8 cellular contexts compared by ENCODE assay signal in the genomic region with DNA sequence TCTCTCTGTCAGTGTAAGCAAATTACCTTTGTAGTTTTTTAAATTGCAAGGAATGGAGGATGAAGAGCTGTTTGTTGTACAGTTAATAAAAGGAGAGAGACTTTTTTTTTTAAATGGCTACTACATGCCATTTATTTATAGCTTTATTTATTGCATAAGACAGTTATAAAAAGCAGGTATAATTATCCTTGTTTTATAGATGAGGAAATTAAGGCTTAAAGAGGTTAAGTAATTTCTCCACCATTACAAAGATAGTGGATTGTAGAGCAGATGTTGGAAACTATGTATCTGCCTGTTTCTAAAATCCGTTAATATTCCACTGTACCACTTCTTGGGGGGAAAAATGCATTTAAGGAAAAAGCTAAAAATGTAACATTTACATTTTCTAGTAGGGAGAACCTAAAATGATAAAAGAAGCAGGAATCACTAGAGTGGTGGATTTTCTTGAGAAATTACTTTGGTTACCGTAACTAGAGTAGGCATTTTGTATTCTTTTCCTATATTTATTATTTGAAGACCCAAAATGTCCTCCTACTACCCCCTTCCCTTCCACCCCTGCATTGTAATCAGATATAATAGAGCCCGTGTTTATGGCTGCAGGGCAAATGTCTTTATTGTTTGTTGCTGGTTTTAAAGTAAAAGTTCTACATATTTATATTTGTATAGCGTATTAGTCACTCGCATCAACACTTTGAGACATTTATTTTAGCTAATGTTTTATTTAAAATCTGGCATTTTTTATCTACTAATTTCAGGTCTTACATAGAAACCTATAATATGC. TPM values are rescaled to one million over a fixed set of nuclear protein-coding genes. Genes with fewer than 3 reads are reported as not detected.
DNase-seq lines count a peak whose midpoint lies in the region; ATAC-seq and TF ChIP-seq lines count a peak whose summit lies in the region.
"Had no signal": no experiment of that assay in that cellular context is flagged by ENCODE, and none has a peak within 500 bp of the region (broad histone marks: within the 10 kb centered on the region; RNA-seq: fewer than 3 reads in every experiment).

No MANE protein-coding gene starts in this region.

- H3K9me3 Mint-ChIP-seq in Calu3 (ENCODE audit: low read depth, unreplicated experiment) (no peaks in the 10 kb centered on the region), neural crest cell (no peaks in the 10 kb centered on the region)

- H3K4me2 ChIP-seq in mammary epithelial cell (ENCODE audit: insufficient read depth, low read depth, low read length), result peak overlapping the region; percentile 75

- peak overlapping the region; percentile 63 for H3K27ac Mint-ChIP-seq in Calu3 (ENCODE audit: unreplicated experiment)
- H3K27ac Mint-ChIP-seq in neural crest cell (ENCODE audit: unreplicated experiment), result no peak overlapping the region

- BruUV-seq in Calu3 (replicated peaks; lab: Mats Ljungman, UMichigan) (no TSS peak), mammary epithelial cell (replicated peaks; lab: Mats Ljungman, UMichigan) (no TSS peak)

- dilution Hi-C loops in mammary epithelial cell (cut with HindIII; ENCODE audit: low sequenced_read_pairs), result no loop called here

- H3K27ac ChIP-seq in HUES6 (ENCODE audit: low read depth, low read length) (no peak overlapping the region), mammary epithelial cell (ENCODE audit: insufficient read depth, low read depth, low read length) (no peak overlapping the region)

- H3K4me3 ChIP-seq in HUES6 (ENCODE audit: low read depth, low read length) (peak overlapping the region; percentile 84), mammary epithelial cell (replicated peaks in 1 of 3; ENCODE audit: insufficient read depth in 1 of 3, low read depth in 2 of 3, low read length in 3 of 3) (peak overlapping the region in 1 of 3 experiments; percentile 24)

- H3K27me3 ChIP-seq in HUES6 (ENCODE audit: control insufficient read depth, insufficient read depth, low read length), result no peaks in the 10 kb centered on the region
- no peaks in the 10 kb centered on the region for H3K27me3 ChIP-seq in mammary epithelial cell (ENCODE audit: insufficient read depth, low read length)

- intact Hi-C loops in Calu3 (cut with micrococcal nuclease; ENCODE audit: unreplicated experiment) (no loop called here), mammary epithelial cell (cut with micrococcal nuclease) (no loop called here), posterior cingulate gyrus (cut with DNase I) (no loop called here)

- H3K79me2 ChIP-seq in mammary epithelial cell (ENCODE audit: insufficient read depth, low read length), result peaks cover 48% of the 10 kb centered on the region

- H3K27me3 Mint-ChIP-seq in Calu3 (ENCODE audit: unreplicated experiment), result no peaks in the 10 kb centered on the region
- no peaks in the 10 kb centered on the region for H3K27me3 Mint-ChIP-seq in neural crest cell (ENCODE audit: low read depth)

- H3K36me3 ChIP-seq in HUES6 (ENCODE audit: control insufficient read depth, insufficient read depth, low read length) (peaks cover 23% of the 10 kb centered on the region), mammary epithelial cell (ENCODE audit: insufficient read depth, low read length) (peaks cover 3% of the 10 kb centered on the region)

- H3K4me1 ChIP-seq in HUES6 (ENCODE audit: control insufficient read depth, insufficient read depth, low read length), result peaks cover 20% of the 10 kb centered on the region
- peaks cover 17% of the 10 kb centered on the region for H3K4me1 ChIP-seq in mammary epithelial cell (ENCODE audit: insufficient read depth, low read length)

- TF ChIP-seq CTCF in Calu3 (IDR thresholded peaks at IDR 0.05; ENCODE audit: unreplicated experiment) (no peak), mammary epithelial cell (conservative IDR thresholded peaks at IDR 0.05 in 1 of 2, IDR thresholded peaks at IDR 0.05 in 1 of 2; ENCODE audit: extremely low read depth in 1 of 2, insufficient read depth in 1 of 2, low read depth in 1 of 2, low read length in 2 of 2) (no peak), neural crest cell (conservative IDR thresholded peaks at IDR 0.05) (no peak)

- H3K4me1 Mint-ChIP-seq in Calu3 (ENCODE audit: low read depth, unreplicated experiment), result peaks cover 25% of the 10 kb centered on the region
- H3K4me1 Mint-ChIP-seq in neural crest cell, result peaks cover 49% of the 10 kb centered on the region

- peak overlapping the region; percentile 97 for H3K4me3 Mint-ChIP-seq in Calu3 (ENCODE audit: low read depth, unreplicated experiment)
- H3K4me3 Mint-ChIP-seq in neural crest cell, result peak overlapping the region; percentile 99

- 91% methylated on average over 5 of the region's 5 CpGs for WGBS in mammary epithelial cell (ENCODE audit: low coverage, missing lambda C conversion rate)

- H4K20me1 ChIP-seq in mammary epithelial cell (ENCODE audit: insufficient read depth, low read length), result no peaks in the 10 kb centered on the region

- DNase-seq in Calu3 (no peak), mammary epithelial cell (no peak), neural crest cell (ENCODE audit: low read depth, low spot score) (no peak), posterior cingulate gyrus (no peak), NOMO-1 treated with DMSO at 0.1 percent for 48 hours (lab: John Stamatoyannopoulos, UW; ENCODE audit: unreplicated experiment) (no peak)
- DNase-seq: NCI-H1048 had no signal

- H3K36me3 Mint-ChIP-seq in Calu3 (ENCODE audit: insufficient read depth, unreplicated experiment), result peaks cover 34% of the 10 kb centered on the region
- H3K36me3 Mint-ChIP-seq in neural crest cell (ENCODE audit: low read depth), result no peaks in the 10 kb centered on the region

- H3K9ac ChIP-seq in HUES6 (ENCODE audit: low read length), result no peak overlapping the region
- H3K9ac ChIP-seq in mammary epithelial cell (ENCODE audit: insufficient read depth, low read length), result no peak overlapping the region

- in situ Hi-C loops in mammary epithelial cell (cut with MboI; ENCODE audit: low sequenced_read_pairs in 2 of 2), result no loop called here

- no peak for ATAC-seq in GM19452 (IDR thresholded peaks at IDR 0.05; ENCODE audit: unreplicated experiment)

- H3K9me3 ChIP-seq in HUES6 (ENCODE audit: control insufficient read depth, insufficient read depth, low read depth, low read length) (no peaks in the 10 kb centered on the region), mammary epithelial cell (replicated peaks; ENCODE audit: insufficient read depth, low read length) (no peaks in the 10 kb centered on the region)

- H2AFZ ChIP-seq in mammary epithelial cell (ENCODE audit: low read depth, low read length), result no peak overlapping the region

- CTCF ChIA-PET in Calu3 (lab: Charles Lee), result interaction anchor here (0.6 to 1.0 kb wide), 2 partner anchors 19 to 20 kb away, joined by 3 to 6 read pairs; no protein-coding TSS in a partner anchor
- CTCF ChIA-PET in mammary epithelial cell (lab: Charles Lee; ENCODE audit: low non-redundant PET), result no interaction called here

RNA-seq across cellular contexts. Expression of a gene that starts 2.3 kb away (rescaled TPM):
- total RNA-seq in Calu3 (2022), result 10.0 and 11.7 TPM in 2 replicates
- total RNA-seq in mammary epithelial cell, result 10 to 100 TPM; 12.2 to 13.0 TPM
- 5.9 TPM for polyA plus RNA-seq in mammary epithelial cell
- polyA minus RNA-seq in mammary epithelial cell, result 4.4 TPM
- total RNA-seq in neural crest cell, result 5.9 and 6.2 TPM in 2 replicates

RNA-seq across cellular contexts. Expression of a gene that starts 48.0 kb away (rescaled TPM):
- total RNA-seq in Calu3 (2022) (9.2 and 10.3 TPM in 2 replicates), mammary epithelial cell (1 to 10 TPM in 1 of 2 donors, under 1 TPM in 1; 0.17 to 1.8 TPM), neural crest cell (1.7 and 1.8 TPM in 2 replicates)
- 0.36 TPM for polyA plus RNA-seq in mammary epithelial cell
- 0.88 TPM for polyA minus RNA-seq in mammary epithelial cell
